34 cellular contexts compared by ENCODE assay signal in the genomic region with DNA sequence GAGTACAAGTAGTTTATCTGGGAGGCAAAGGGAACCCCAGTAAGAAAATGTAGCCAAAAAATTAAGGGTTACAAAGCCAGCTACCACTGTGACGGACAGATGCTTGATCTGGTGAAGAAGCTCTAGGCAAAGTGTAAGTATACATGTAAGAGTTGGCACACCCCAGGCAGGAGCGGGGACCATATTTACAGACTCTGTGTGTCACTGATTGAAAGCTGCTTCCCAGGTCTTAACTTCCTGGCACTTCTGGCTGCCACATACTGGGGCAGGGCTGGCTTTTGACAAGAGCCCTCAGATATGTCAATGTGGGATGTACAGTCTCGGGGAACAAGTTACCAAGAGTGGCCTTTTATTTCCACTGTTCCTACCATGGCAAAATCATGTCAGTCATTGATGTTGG.
"Had no signal": no experiment of that assay in that cellular context is flagged by ENCODE, and none has a peak within 500 bp of the region (broad histone marks: within the 10 kb centered on the region; RNA-seq: fewer than 3 reads in every experiment).

No MANE protein-coding gene starts in this region.

- ATAC-seq: activated CD4-positive, alpha-beta T cell treated with anti-CD3 and anti-CD28 coated beads for 36 hours; activated CD8-positive, alpha-beta memory T cell treated with anti-CD3 and anti-CD28 coated beads, Interleukin-2, amount 10 ng/mL, durations not matched to agents 7 days and 5 days; activated CD8-positive, alpha-beta T cell treated with anti-CD3 and anti-CD28 coated beads, Interleukin-2, amount 10 ng/mL, durations not matched to agents 7 days and 5 days; activated naive CD8-positive, alpha-beta T cell treated with anti-CD3 and anti-CD28 coated beads, Interleukin-2, amount 50 U/mL, for 24 hours; body of pancreas; effector memory CD8-positive, alpha-beta T cell; gastroesophageal sphincter; heart right ventricle had no signal

- H3K4me3 Mint-ChIP-seq: activated CD4-positive, alpha-beta memory T cell treated with anti-CD3 and anti-CD28 coated beads for 36 hours; activated CD4-positive, alpha-beta T cell treated with anti-CD3 and anti-CD28 coated beads for 36 hours; activated CD4-positive, alpha-beta T cell treated with anti-CD3 and anti-CD28 coated beads, Interleukin-2, amount 10 ng/mL, durations not matched to agents 24 days and 14 days; activated CD8-positive, alpha-beta memory T cell treated with anti-CD3 and anti-CD28 coated beads, Interleukin-2, amount 10 ng/mL, durations not matched to agents 7 days and 5 days; activated CD8-positive, alpha-beta T cell treated with anti-CD3 and anti-CD28 coated beads, Interleukin-2, amount 10 ng/mL, durations not matched to agents 7 days and 5 days; activated naive CD4-positive, alpha-beta T cell treated with anti-CD3 and anti-CD28 coated beads for 36 hours; activated naive CD4-positive, alpha-beta T cell treated with anti-CD3 and anti-CD28 coated beads, Interleukin-2, amount 50 U/mL, for 24 hours; activated naive CD8-positive, alpha-beta T cell treated with anti-CD3 and anti-CD28 coated beads for 36 hours; activated naive CD8-positive, alpha-beta T cell treated with anti-CD3 and anti-CD28 coated beads, Interleukin-2, amount 50 U/mL, for 24 hours; activated T-helper 1 cell treated with anti-CD3 and anti-CD28 coated beads, Interleukin-12 subunit alpha, Interleukin-12 subunit beta, Interleukin-2, Interleukin-4 antibody, amounts not matched to agents 30 ng/mL and 10 ng/mL and 1 ng/mL, durations not matched to agents 14 hours and 24 hours and 36 hours; dendritic cell treated with granulocyte-macrophage colony-stimulating factor and Interleukin-4, amounts not matched to agents 40 ng/mL and 50 ng/mL, for 4 days; effector memory CD8-positive, alpha-beta T cell had no signal

- H3K4me1 ChIP-seq: body of pancreas, esophagus squamous epithelium, gastroesophageal sphincter had no signal

- H3K27ac Mint-ChIP-seq: activated CD4-positive, alpha-beta memory T cell treated with anti-CD3 and anti-CD28 coated beads for 36 hours; activated CD4-positive, alpha-beta T cell treated with anti-CD3 and anti-CD28 coated beads for 36 hours; activated CD4-positive, alpha-beta T cell treated with anti-CD3 and anti-CD28 coated beads, Interleukin-2, amount 10 ng/mL, durations not matched to agents 24 days and 14 days; activated CD8-positive, alpha-beta memory T cell treated with anti-CD3 and anti-CD28 coated beads, Interleukin-2, amount 10 ng/mL, durations not matched to agents 7 days and 5 days; activated CD8-positive, alpha-beta T cell treated with anti-CD3 and anti-CD28 coated beads, Interleukin-2, amount 10 ng/mL, durations not matched to agents 7 days and 5 days; activated naive CD4-positive, alpha-beta T cell treated with anti-CD3 and anti-CD28 coated beads for 36 hours; activated naive CD4-positive, alpha-beta T cell treated with anti-CD3 and anti-CD28 coated beads, Interleukin-2, amount 50 U/mL, for 24 hours; activated naive CD8-positive, alpha-beta T cell treated with anti-CD3 and anti-CD28 coated beads for 36 hours; activated naive CD8-positive, alpha-beta T cell treated with anti-CD3 and anti-CD28 coated beads, Interleukin-2, amount 50 U/mL, for 24 hours; activated T-helper 1 cell treated with anti-CD3 and anti-CD28 coated beads, Interleukin-12 subunit alpha, Interleukin-12 subunit beta, Interleukin-2, Interleukin-4 antibody, amounts not matched to agents 30 ng/mL and 10 ng/mL and 1 ng/mL, durations not matched to agents 14 hours and 24 hours and 36 hours; activated T-helper 2 cell treated with anti-CD3 and anti-CD28 coated beads, Interferon-gamma antibody, Interleukin-2, Interleukin-4, amounts not matched to agents 10 μg/mL and 5 μg/mL and 100 μg/mL, durations not matched to agents 14 hours and 24 hours and 36 hours; dendritic cell treated with granulocyte-macrophage colony-stimulating factor and Interleukin-4, amounts not matched to agents 40 ng/mL and 50 ng/mL, for 4 days; effector memory CD8-positive, alpha-beta T cell had no signal

- H3K4me3 ChIP-seq: adrenal gland, body of pancreas, cardiac muscle cell, coronary artery, esophagus squamous epithelium, gastroesophageal sphincter, heart right ventricle had no signal

- H3K4me1 Mint-ChIP-seq: activated CD4-positive, alpha-beta T cell treated with anti-CD3 and anti-CD28 coated beads for 36 hours; activated CD4-positive, alpha-beta T cell treated with anti-CD3 and anti-CD28 coated beads, Interleukin-2, amount 10 ng/mL, durations not matched to agents 24 days and 14 days; activated CD8-positive, alpha-beta memory T cell treated with anti-CD3 and anti-CD28 coated beads, Interleukin-2, amount 10 ng/mL, durations not matched to agents 7 days and 5 days; activated naive CD4-positive, alpha-beta T cell treated with anti-CD3 and anti-CD28 coated beads, Interleukin-2, amount 50 U/mL, for 24 hours; activated naive CD8-positive, alpha-beta T cell treated with anti-CD3 and anti-CD28 coated beads for 36 hours; activated naive CD8-positive, alpha-beta T cell treated with anti-CD3 and anti-CD28 coated beads, Interleukin-2, amount 50 U/mL, for 24 hours had no signal

- H3K27me3 ChIP-seq: adrenal gland, body of pancreas, cardiac muscle cell, esophagus squamous epithelium had no signal

- H3K27ac ChIP-seq: adrenal gland, body of pancreas, cardiac muscle cell, coronary artery, esophagus squamous epithelium, gastroesophageal sphincter, heart right ventricle had no signal

- DNase-seq: activated CD4-positive, alpha-beta memory T cell treated with anti-CD3 and anti-CD28 coated beads for 36 hours; activated CD4-positive, alpha-beta T cell treated with anti-CD3 and anti-CD28 coated beads for 36 hours; activated CD4-positive, alpha-beta T cell treated with anti-CD3 and anti-CD28 coated beads, Interleukin-2, amount 10 ng/mL, durations not matched to agents 24 days and 14 days; activated CD4-positive, CD25-positive, alpha-beta regulatory T cell; activated CD4-positive, CD25-positive, alpha-beta regulatory T cell treated with anti-CD3 and anti-CD28 coated beads, Interleukin-2, amount 50 U/mL, for 72 hours; activated CD8-positive, alpha-beta memory T cell treated with anti-CD3 and anti-CD28 coated beads, Interleukin-2, amount 10 ng/mL, durations not matched to agents 7 days and 5 days; activated CD8-positive, alpha-beta memory T cell treated with anti-CD3 and anti-CD28 coated beads, Interleukin-2, amount 50 U/mL, for 4 hours; activated CD8-positive, alpha-beta T cell treated with anti-CD3 and anti-CD28 coated beads, Interleukin-2, amount 10 ng/mL, durations not matched to agents 7 days and 5 days; activated effector memory CD4-positive, alpha-beta T cell treated with anti-CD3 and anti-CD28 coated beads, Interleukin-2, amount 50 U/mL, for 16 hours; activated naive CD4-positive, alpha-beta T cell treated with anti-CD3 and anti-CD28 coated beads for 36 hours; activated naive CD8-positive, alpha-beta T cell treated with anti-CD3 and anti-CD28 coated beads for 36 hours; activated naive CD8-positive, alpha-beta T cell treated with anti-CD3 and anti-CD28 coated beads, Interleukin-2, amount 50 U/mL, for 24 hours; activated T-cell treated with anti-CD3 and anti-CD28 coated beads, Interleukin-2, amount 50 U/mL, for 1 hour; activated T-cell treated with anti-CD3 and anti-CD28 coated beads, Interleukin-2, amount 50 U/mL, for 48 hours; adrenal gland; amygdala; aorta; body of pancreas; central memory CD4-positive, alpha-beta T cell; cerebellar nuclear complex; effector CD4-positive, alpha-beta T cell; effector memory CD8-positive, alpha-beta T cell; erythroblast; esophagus squamous epithelium; foreskin melanocyte; heart right ventricle; T-helper 2 cell had no signal

- H3K9me3 ChIP-seq: adrenal gland, body of pancreas, esophagus squamous epithelium, gastroesophageal sphincter, heart right ventricle had no signal

- H3K36me3 Mint-ChIP-seq: activated CD4-positive, alpha-beta memory T cell treated with anti-CD3 and anti-CD28 coated beads for 36 hours; activated CD8-positive, alpha-beta memory T cell treated with anti-CD3 and anti-CD28 coated beads, Interleukin-2, amount 10 ng/mL, durations not matched to agents 7 days and 5 days; activated naive CD4-positive, alpha-beta T cell treated with anti-CD3 and anti-CD28 coated beads, Interleukin-2, amount 50 U/mL, for 24 hours; activated naive CD8-positive, alpha-beta T cell treated with anti-CD3 and anti-CD28 coated beads for 36 hours had no signal

- H3K9me3 Mint-ChIP-seq: activated CD4-positive, alpha-beta memory T cell treated with anti-CD3 and anti-CD28 coated beads for 36 hours; activated CD4-positive, alpha-beta T cell treated with anti-CD3 and anti-CD28 coated beads, Interleukin-2, amount 10 ng/mL, durations not matched to agents 24 days and 14 days; activated naive CD4-positive, alpha-beta T cell treated with anti-CD3 and anti-CD28 coated beads for 36 hours; activated naive CD4-positive, alpha-beta T cell treated with anti-CD3 and anti-CD28 coated beads, Interleukin-2, amount 50 U/mL, for 24 hours; activated naive CD8-positive, alpha-beta T cell treated with anti-CD3 and anti-CD28 coated beads for 36 hours; activated naive CD8-positive, alpha-beta T cell treated with anti-CD3 and anti-CD28 coated beads, Interleukin-2, amount 50 U/mL, for 24 hours; activated T-helper 1 cell treated with anti-CD3 and anti-CD28 coated beads, Interleukin-12 subunit alpha, Interleukin-12 subunit beta, Interleukin-2, Interleukin-4 antibody, amounts not matched to agents 30 ng/mL and 10 ng/mL and 1 ng/mL, durations not matched to agents 14 hours and 24 hours and 36 hours; activated T-helper 2 cell treated with anti-CD3 and anti-CD28 coated beads, Interferon-gamma antibody, Interleukin-2, Interleukin-4, amounts not matched to agents 10 μg/mL and 5 μg/mL and 100 μg/mL, durations not matched to agents 14 hours and 24 hours and 36 hours; dendritic cell treated with granulocyte-macrophage colony-stimulating factor and Interleukin-4, amounts not matched to agents 40 ng/mL and 50 ng/mL, for 4 days; effector memory CD8-positive, alpha-beta T cell had no signal

- H3K36me3 ChIP-seq: adrenal gland, cardiac muscle cell, gastroesophageal sphincter, heart right ventricle had no signal
